In genomic region chr6:42928748-42929087, GRCh38 we compare ENCODE assay signal across 8 cellular contexts. TPM values are rescaled to one million over a fixed set of nuclear protein-coding genes. Genes with fewer than 3 reads are reported as not detected.
DNase-seq lines count a peak whose midpoint lies in the region; ATAC-seq lines count a peak whose summit lies in the region.

No MANE protein-coding gene starts in this region.

- H3K4me3 Mint-ChIP-seq in activated T-helper 17 cell treated with anti-CD3 and anti-CD28 coated beads, Interleukin-2, amount 50 U/mL, for 72 hours: peak overlapping the region; percentile 92
- H3K4me3 Mint-ChIP-seq in stimulated activated effector memory CD8-positive, alpha-beta T cell treated with anti-CD3 and anti-CD28 coated beads, Interleukin-12 subunit alpha, Interleukin-12 subunit beta, amount 100 ng/mL, for 72 hours: peak overlapping the region; percentile 98

- peak; percentile 3 for ATAC-seq in HG03457 (IDR thresholded peaks at IDR 0.05; ENCODE audit: unreplicated experiment)
- ATAC-seq in activated T-helper 17 cell treated with anti-CD3 and anti-CD28 coated beads, Interleukin-2, amount 50 U/mL, for 72 hours (replicated peaks): peak; percentile 10
- ATAC-seq in stimulated activated effector memory CD8-positive, alpha-beta T cell treated with anti-CD3 and anti-CD28 coated beads, Interleukin-12 subunit alpha, Interleukin-12 subunit beta, amount 100 ng/mL, for 72 hours: peak; percentile 1
- ATAC-seq in HG03025 (IDR thresholded peaks at IDR 0.05; ENCODE audit: low FRiP score, unreplicated experiment): no peak

- no peaks in the 10 kb centered on the region for H3K9me3 Mint-ChIP-seq in activated T-helper 17 cell treated with anti-CD3 and anti-CD28 coated beads, Interleukin-2, amount 50 U/mL, for 72 hours
- H3K9me3 Mint-ChIP-seq in stimulated activated effector memory CD8-positive, alpha-beta T cell treated with anti-CD3 and anti-CD28 coated beads, Interleukin-12 subunit alpha, Interleukin-12 subunit beta, amount 100 ng/mL, for 72 hours: no peaks in the 10 kb centered on the region

- H3K27me3 Mint-ChIP-seq in activated T-helper 17 cell treated with anti-CD3 and anti-CD28 coated beads, Interleukin-2, amount 50 U/mL, for 72 hours: no peaks in the 10 kb centered on the region

- H3K4me3 ChIP-seq in iPS-11a (ENCODE audit: low read depth, low read length): peak overlapping the region; percentile 48

- peak overlapping the region; percentile 97 for H3K27ac Mint-ChIP-seq in activated T-helper 17 cell treated with anti-CD3 and anti-CD28 coated beads, Interleukin-2, amount 50 U/mL, for 72 hours
- peak overlapping the region; percentile 96 for H3K27ac Mint-ChIP-seq in stimulated activated effector memory CD8-positive, alpha-beta T cell treated with anti-CD3 and anti-CD28 coated beads, Interleukin-12 subunit alpha, Interleukin-12 subunit beta, amount 100 ng/mL, for 72 hours

- H3K4me1 Mint-ChIP-seq in activated T-helper 17 cell treated with anti-CD3 and anti-CD28 coated beads, Interleukin-2, amount 50 U/mL, for 72 hours: peaks cover 27% of the 10 kb centered on the region
- peaks cover 45% of the 10 kb centered on the region for H3K4me1 Mint-ChIP-seq in stimulated activated effector memory CD8-positive, alpha-beta T cell treated with anti-CD3 and anti-CD28 coated beads, Interleukin-12 subunit alpha, Interleukin-12 subunit beta, amount 100 ng/mL, for 72 hours

- H3K36me3 Mint-ChIP-seq in activated T-helper 17 cell treated with anti-CD3 and anti-CD28 coated beads, Interleukin-2, amount 50 U/mL, for 72 hours (ENCODE audit: low read depth): peaks cover 44% of the 10 kb centered on the region
- peaks cover 43% of the 10 kb centered on the region for H3K36me3 Mint-ChIP-seq in stimulated activated effector memory CD8-positive, alpha-beta T cell treated with anti-CD3 and anti-CD28 coated beads, Interleukin-12 subunit alpha, Interleukin-12 subunit beta, amount 100 ng/mL, for 72 hours

- DNase-seq in DMS153 (lab: John Stamatoyannopoulos, UW): peak; percentile 51
- no peak for DNase-seq in DMS153 treated with DMSO at 0.1 percent for 48 hours (lab: John Stamatoyannopoulos, UW; ENCODE audit: unreplicated experiment)
- DNase-seq in stimulated activated effector memory CD8-positive, alpha-beta T cell treated with anti-CD3 and anti-CD28 coated beads, Interleukin-12 subunit alpha, Interleukin-12 subunit beta, amount 100 ng/mL, for 72 hours (ENCODE audit: low spot score in 2 of 2): no peak
- no peak for DNase-seq in NCI-H510A (lab: John Stamatoyannopoulos, UW)

RNA-seq across cellular contexts. Expression of gene CNPY3, which starts 0.6 kb away (rescaled TPM):
- 10 to 100 TPM; 28.5 to 30.5 TPM for total RNA-seq in activated T-helper 17 cell treated with anti-CD3 and anti-CD28 coated beads, Interleukin-2, amount 50 U/mL, for 72 hours

RNA-seq across cellular contexts. Expression of gene PTCRA, which starts 12.9 kb away (rescaled TPM):
- not detected for total RNA-seq in activated T-helper 17 cell treated with anti-CD3 and anti-CD28 coated beads, Interleukin-2, amount 50 U/mL, for 72 hours

RNA-seq across cellular contexts. Expression of gene GNMT, which starts 31.8 kb away (rescaled TPM):
- under 1 TPM; 0.24 to 0.30 TPM for total RNA-seq in activated T-helper 17 cell treated with anti-CD3 and anti-CD28 coated beads, Interleukin-2, amount 50 U/mL, for 72 hours

RNA-seq across cellular contexts. Expression of gene RPL7L1, which starts 49.3 kb away (rescaled TPM):
- 100 to 1,000 TPM; 116 to 150 TPM for total RNA-seq in activated T-helper 17 cell treated with anti-CD3 and anti-CD28 coated beads, Interleukin-2, amount 50 U/mL, for 72 hours

RNA-seq across cellular contexts. Expression of gene PEX6, which starts 50.3 kb away (rescaled TPM):
- total RNA-seq in activated T-helper 17 cell treated with anti-CD3 and anti-CD28 coated beads, Interleukin-2, amount 50 U/mL, for 72 hours: 10 to 100 TPM in 1 of 2 donors, 1 to 10 TPM in 1; 9.6 to 16.4 TPM
